ENCODE assay signal across 1 cellular context in genomic region chr2:32039447-32040219, GRCh38.
TF ChIP-seq lines count a peak whose summit lies in the region.

Gene DPY30 (minus strand): TSS chr2:32039805. CDS start chr2:32039456, 349 bp downstream.

TF ChIP-seq in HepG2, 621 proteins besides CTCF, POLR2A, EP300 and RAD21 (continued from another document and continues in another):
- peak; percentile 86; the same call in 1 of the 2 replicates for TF ChIP-seq NFAT5 (CRISPR knock-in tag; IDR thresholded peaks at IDR 0.05)
- TF ChIP-seq HNRNPH1 (optimal IDR thresholded peaks at IDR 0.05; ENCODE audit: low read depth, low read length): peak; percentile 47
- peak; percentile 53 for TF ChIP-seq AGO1 (IDR thresholded peaks at IDR 0.05; ENCODE audit: low read depth, low read length, poor library complexity, severe bottlenecking)
- TF ChIP-seq CEBPB (IDR thresholded peaks at IDR 0.05; ENCODE audit: borderline replicate concordance, low read depth, low read length): no peak
- TF ChIP-seq TIGD3 (CRISPR knock-in tag; IDR thresholded peaks at IDR 0.05; ENCODE audit: borderline replicate concordance): peak; percentile 50; the same call in 1 of the 2 replicates
- TF ChIP-seq ZNF234 (CRISPR knock-in tag; conservative IDR thresholded peaks at IDR 0.05): no peak
- peak; percentile 94 for TF ChIP-seq ZNF691 (CRISPR knock-in tag; IDR thresholded peaks at IDR 0.05; ENCODE audit: borderline replicate concordance, low read depth)
- peak; percentile 72 to 87; a peak in 3 of 4 replicates for TF ChIP-seq HMGXB4 (CRISPR knock-in tag; IDR thresholded peaks at IDR 0.05; ENCODE audit: borderline replicate concordance in 1 of 2, low read depth in 1 of 2)
- TF ChIP-seq AKAP8 (CRISPR knock-in tag; IDR thresholded peaks at IDR 0.05): 0 out of 2 replicates have a peak, but pooled peaks have one; percentile 24
- TF ChIP-seq KMT2B (CRISPR knock-in tag; IDR thresholded peaks at IDR 0.05): peak; percentile 97
- TF ChIP-seq ISL2 (CRISPR knock-in tag; IDR thresholded peaks at IDR 0.05): peak; percentile 60
- TF ChIP-seq DZIP1 (CRISPR knock-in tag; IDR thresholded peaks at IDR 0.05): no peak
- 0 out of 2 replicates have a peak, but pooled peaks have one; percentile 60 for TF ChIP-seq ZKSCAN5 (CRISPR knock-in tag; IDR thresholded peaks at IDR 0.05)
- TF ChIP-seq ZNF841 (CRISPR knock-in tag; IDR thresholded peaks at IDR 0.05; ENCODE audit: borderline replicate concordance): no peak
- TF ChIP-seq E2F2 (CRISPR knock-in tag; IDR thresholded peaks at IDR 0.05; ENCODE audit: borderline replicate concordance): 0 out of 2 replicates have a peak, but pooled peaks have one; percentile 91
- 0 out of 2 replicates have a peak, but pooled peaks have one; percentile 91 for TF ChIP-seq ZNF33A (CRISPR knock-in tag; IDR thresholded peaks at IDR 0.05; ENCODE audit: borderline replicate concordance)
- peak; percentile 95 for TF ChIP-seq ZBTB38 (CRISPR knock-in tag; IDR thresholded peaks at IDR 0.05)
- TF ChIP-seq TFAP4 (IDR thresholded peaks at IDR 0.05; ENCODE audit: borderline replicate concordance, low read depth): peak; percentile 49; the same call in 1 of the 2 replicates
- peak; percentile 74 for TF ChIP-seq ZMAT3 (CRISPR knock-in tag; conservative IDR thresholded peaks at IDR 0.05)
- TF ChIP-seq ZNF124 (CRISPR knock-in tag; IDR thresholded peaks at IDR 0.05): peak; percentile 93
- peak; percentile 72 for TF ChIP-seq MED8 (CRISPR knock-in tag; IDR thresholded peaks at IDR 0.05; ENCODE audit: insufficient replicate concordance)
- TF ChIP-seq DBP (CRISPR knock-in tag; IDR thresholded peaks at IDR 0.05; ENCODE audit: not compliant biosample characterization): peak; percentile 81
- peak; percentile 61; the same call in 1 of the 2 replicates for TF ChIP-seq SMYD3 (CRISPR knock-in tag; IDR thresholded peaks at IDR 0.05)
- TF ChIP-seq U2AF2 (IDR thresholded peaks at IDR 0.05; ENCODE audit: low read depth, low read length): no peak
- no peak for TF ChIP-seq ZNF530 (CRISPR knock-in tag; IDR thresholded peaks at IDR 0.05; ENCODE audit: low read depth)
- peak; percentile 76; the same call in 1 of the 2 replicates for TF ChIP-seq HOXA5 (CRISPR knock-in tag; IDR thresholded peaks at IDR 0.05)
- no peak for TF ChIP-seq TAF15 (IDR thresholded peaks at IDR 0.05; ENCODE audit: low read depth, low read length, poor library complexity, severe bottlenecking)
- TF ChIP-seq CSRNP1 (CRISPR knock-in tag; IDR thresholded peaks at IDR 0.05): peak; percentile 86; the same call in 1 of the 2 replicates
- TF ChIP-seq ZNF275 (CRISPR knock-in tag; IDR thresholded peaks at IDR 0.05; ENCODE audit: borderline replicate concordance): peak; percentile 75; the same call in 1 of the 2 replicates
- TF ChIP-seq SRSF1 (optimal IDR thresholded peaks at IDR 0.05; ENCODE audit: low read depth, low read length): peak; percentile 95
- peak; percentile 61 for TF ChIP-seq ZNF362 (CRISPR knock-in tag; IDR thresholded peaks at IDR 0.05; ENCODE audit: borderline replicate concordance)
- peak; percentile 86 for TF ChIP-seq HDAC2 (CRISPR knock-in tag; IDR thresholded peaks at IDR 0.05)
- peak; percentile 95 for TF ChIP-seq HINFP (CRISPR knock-in tag; IDR thresholded peaks at IDR 0.05; ENCODE audit: low read depth)
- TF ChIP-seq BRD4 (CRISPR knock-in tag; IDR thresholded peaks at IDR 0.05): peak; percentile 77
